Comparison of ENCODE assay signal across 28 cellular contexts in genomic region chr5:5716665-5717064, GRCh38.
"Had no signal": no experiment of that assay in that cellular context is flagged by ENCODE, and none has a peak within 500 bp of the region (broad histone marks: within the 10 kb centered on the region; RNA-seq: fewer than 3 reads in every experiment).

No MANE protein-coding gene starts in this region.

- H3K27ac Mint-ChIP-seq: dendritic cell treated with granulocyte-macrophage colony-stimulating factor and Interleukin-4, amounts not matched to agents 40 ng/mL and 50 ng/mL, for 4 days; endodermal cell; immature natural killer cell; natural killer cell; progenitor cell of endocrine pancreas; stimulated activated naive B cell treated with anti-CD40 and anti-IgM and Interleukin-4, amounts not matched to agents 10 μg/mL and 1 μg/mL and 100 μg/mL, for 72 hours; stimulated activated naive CD8-positive, alpha-beta T cell treated with anti-CD3 and anti-CD28 coated beads, Interleukin-15, Interleukin-2, amounts not matched to agents 100 ng/mL and 50 ng/mL, for 24 hours had no signal

- H3K9me3 ChIP-seq: colonic mucosa, gastrocnemius medialis, heart left ventricle, left lung, neutrophil, right lobe of liver, suprapubic skin had no signal

- H3K27me3 ChIP-seq: colonic mucosa, gastrocnemius medialis, heart left ventricle, left lung, neutrophil, right lobe of liver, suprapubic skin had no signal

- H3K4me1 Mint-ChIP-seq: central memory CD8-positive, alpha-beta T cell; endodermal cell; immature natural killer cell; natural killer cell; stimulated activated naive B cell treated with anti-CD40 and anti-IgM and Interleukin-4, amounts not matched to agents 10 μg/mL and 1 μg/mL and 100 μg/mL, for 72 hours had no signal

- H3K36me3 Mint-ChIP-seq: immature natural killer cell; natural killer cell; stimulated activated naive B cell treated with anti-CD40 and anti-IgM and Interleukin-4, amounts not matched to agents 10 μg/mL and 1 μg/mL and 100 μg/mL, for 72 hours had no signal

- H3K36me3 ChIP-seq: colonic mucosa, gastrocnemius medialis, heart left ventricle, left lung, neutrophil, right lobe of liver, suprapubic skin had no signal

- H3K9me3 Mint-ChIP-seq: central memory CD8-positive, alpha-beta T cell; endodermal cell; neural crest cell had no signal

- H3K27me3 Mint-ChIP-seq: dendritic cell treated with granulocyte-macrophage colony-stimulating factor and Interleukin-4, amounts not matched to agents 40 ng/mL and 50 ng/mL, for 4 days; stimulated activated naive B cell treated with anti-CD40 and anti-IgM and Interleukin-4, amounts not matched to agents 10 μg/mL and 1 μg/mL and 100 μg/mL, for 72 hours; stimulated activated naive CD8-positive, alpha-beta T cell treated with anti-CD3 and anti-CD28 coated beads, Interleukin-15, Interleukin-2, amounts not matched to agents 100 ng/mL and 50 ng/mL, for 24 hours had no signal

- H3K4me3 ChIP-seq: colonic mucosa, gastrocnemius medialis, heart left ventricle, left lung, right lobe of liver, suprapubic skin had no signal

- H3K4me3 Mint-ChIP-seq: central memory CD8-positive, alpha-beta T cell; dendritic cell treated with granulocyte-macrophage colony-stimulating factor and Interleukin-4, amounts not matched to agents 40 ng/mL and 50 ng/mL, for 4 days; endodermal cell; immature natural killer cell; natural killer cell; neural crest cell; stimulated activated naive B cell treated with anti-CD40 and anti-IgM and Interleukin-4, amounts not matched to agents 10 μg/mL and 1 μg/mL and 100 μg/mL, for 72 hours; stimulated activated naive CD8-positive, alpha-beta T cell treated with anti-CD3 and anti-CD28 coated beads, Interleukin-15, Interleukin-2, amounts not matched to agents 100 ng/mL and 50 ng/mL, for 24 hours had no signal

- H3K4me1 ChIP-seq: colonic mucosa, gastrocnemius medialis, heart left ventricle, left lung, parathyroid adenoma, right lobe of liver, suprapubic skin had no signal

- ATAC-seq: esophagus mucosa; gastrocnemius medialis; heart left ventricle; left cardiac atrium; left lung; right lobe of liver; stimulated activated naive B cell treated with anti-CD40 and anti-IgM and Interleukin-4, amounts not matched to agents 10 μg/mL and 1 μg/mL and 100 μg/mL, for 72 hours had no signal

- H3K27ac ChIP-seq: colonic mucosa, epithelial cell of prostate, gastrocnemius medialis, heart left ventricle, left lung, neutrophil, parathyroid adenoma, right lobe of liver, suprapubic skin had no signal

- DNase-seq: colonic mucosa; effector CD8-positive, alpha-beta T cell; endodermal cell; foreskin fibroblast; gastrocnemius medialis; heart left ventricle; hypothalamus; immature natural killer cell; left cardiac atrium; left lung; mammary epithelial cell; natural killer cell; right lobe of liver; small intestine; stimulated activated CD4-positive, alpha-beta T cell treated with anti-CD3 and anti-CD28 coated beads, Interleukin-15, amount 100 ng/mL, for 24 hours; stimulated activated CD4-positive, alpha-beta T cell treated with anti-CD3 and anti-CD28 coated beads, Interleukin-2, amount 100 ng/mL, for 48 hours; stimulated activated naive B cell treated with anti-CD40 and anti-IgM and Interleukin-4, amounts not matched to agents 10 μg/mL and 1 μg/mL and 100 μg/mL, for 72 hours; trophoblast cell had no signal
